19 cellular contexts compared by ENCODE assay signal in the genomic region with DNA sequence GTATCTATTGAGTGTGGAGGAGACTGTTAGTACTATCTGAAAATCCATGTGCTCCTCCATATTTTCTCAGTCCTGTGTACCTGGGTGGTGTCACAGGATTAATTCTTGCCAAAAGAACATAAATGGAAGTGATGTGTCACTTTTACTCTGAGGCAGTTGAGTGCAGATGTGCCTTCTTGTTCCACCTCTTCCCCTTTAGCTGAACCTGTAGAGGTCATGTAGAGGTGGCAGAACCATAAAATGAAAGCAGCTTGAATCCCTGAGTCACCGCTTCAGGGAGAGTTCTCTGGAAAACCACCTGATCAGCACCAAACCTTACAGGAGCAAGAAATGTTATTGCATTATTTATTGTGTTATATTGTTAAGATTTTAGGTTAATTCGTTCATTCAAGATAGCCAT. TPM values are rescaled to one million over a fixed set of nuclear protein-coding genes. Genes with fewer than 3 reads are reported as not detected.
DNase-seq lines count a peak whose midpoint lies in the region; ATAC-seq and TF ChIP-seq lines count a peak whose summit lies in the region.
"Had no signal": no experiment of that assay in that cellular context is flagged by ENCODE, and none has a peak within 500 bp of the region (broad histone marks: within the 10 kb centered on the region; RNA-seq: fewer than 3 reads in every experiment).

No MANE protein-coding gene starts in this region.

- DNase-seq in Caki2 (ENCODE audit: low read depth) (peak; percentile 72), HT1080 (ENCODE audit: low read depth) (peak; percentile 65), astrocyte of the spinal cord (ENCODE audit: low read depth, low spot score) (peak; percentile 55), islet precursor cell (peak; percentile 52)
- no peak for DNase-seq in activated naive CD4-positive, alpha-beta T cell treated with anti-CD3 and anti-CD28 coated beads, Interleukin-2, amount 10 ng/mL, durations not matched to agents 7 days and 5 days
- DNase-seq: BE2C; DMS153; glutamatergic neuron; GOT3; KG1; SHP77; stimulated activated naive CD4-positive, alpha-beta T cell; T-helper 9 cell; upper lobe of left lung had no signal

- ATAC-seq in HG02981 (IDR thresholded peaks at IDR 0.05; ENCODE audit: unreplicated experiment) (no peak), HG03097 (IDR thresholded peaks at IDR 0.05; ENCODE audit: low FRiP score, unreplicated experiment) (no peak), GM21717 (IDR thresholded peaks at IDR 0.05; ENCODE audit: unreplicated experiment) (no peak)

- no peak for TF ChIP-seq CTCF in astrocyte of the spinal cord (IDR thresholded peaks at IDR 0.05; ENCODE audit: low read depth, low read length)

- CTCF ChIA-PET in activated naive CD4-positive, alpha-beta T cell treated with anti-CD3 and anti-CD28 coated beads, Interleukin-2, amount 10 ng/mL, durations not matched to agents 7 days and 5 days (lab: Charles Lee) = interaction anchor here (1.7 kb wide), 1 partner anchor 12 kb away, joined by 6 read pairs; no protein-coding TSS in a partner anchor

- in situ Hi-C loops in Caki2 (cut with HindIII; ENCODE audit: low pct_unique_long_range_greater_than_20kb, low sequenced_read_pairs) (no loop called here), astrocyte of the spinal cord (cut with HindIII; ENCODE audit: low sequenced_read_pairs) (no loop called here)

- H3K27me3 Mint-ChIP-seq in activated naive CD4-positive, alpha-beta T cell treated with anti-CD3 and anti-CD28 coated beads, Interleukin-2, amount 10 ng/mL, durations not matched to agents 7 days and 5 days = peaks cover 18% of the 10 kb centered on the region
- H3K27me3 Mint-ChIP-seq: activated naive CD8-positive, alpha-beta T cell had no signal

- no peaks in the 10 kb centered on the region for H3K36me3 Mint-ChIP-seq in activated naive CD4-positive, alpha-beta T cell treated with anti-CD3 and anti-CD28 coated beads, Interleukin-2, amount 10 ng/mL, durations not matched to agents 7 days and 5 days
- H3K36me3 Mint-ChIP-seq: activated naive CD8-positive, alpha-beta T cell had no signal

- no peak overlapping the region for H3K27ac Mint-ChIP-seq in activated naive CD4-positive, alpha-beta T cell treated with anti-CD3 and anti-CD28 coated beads, Interleukin-2, amount 10 ng/mL, durations not matched to agents 7 days and 5 days
- H3K27ac Mint-ChIP-seq: activated naive CD8-positive, alpha-beta T cell had no signal

- H3K4me1 Mint-ChIP-seq in activated naive CD4-positive, alpha-beta T cell treated with anti-CD3 and anti-CD28 coated beads, Interleukin-2, amount 10 ng/mL, durations not matched to agents 7 days and 5 days = no peaks in the 10 kb centered on the region

- no peak overlapping the region for H3K4me3 Mint-ChIP-seq in activated naive CD4-positive, alpha-beta T cell treated with anti-CD3 and anti-CD28 coated beads, Interleukin-2, amount 10 ng/mL, durations not matched to agents 7 days and 5 days
- H3K4me3 Mint-ChIP-seq: activated naive CD8-positive, alpha-beta T cell had no signal

- H3K9me3 Mint-ChIP-seq in activated naive CD4-positive, alpha-beta T cell treated with anti-CD3 and anti-CD28 coated beads, Interleukin-2, amount 10 ng/mL, durations not matched to agents 7 days and 5 days = peaks cover 3% of the 10 kb centered on the region

- no peak overlapping the region for H3K4me3 ChIP-seq in astrocyte of the spinal cord (ENCODE audit: low read depth, low read length)
- H3K4me3 ChIP-seq: skin epidermis, upper lobe of left lung had no signal

RNA-seq across cellular contexts. Expression of a gene that starts 14.7 kb away (rescaled TPM):
- total RNA-seq in Caki2 (2014; rRNA removed; shearing (Covaris generic); ENCODE audit: low replicate concordance) = 684 and 707 TPM in 2 replicates
- total RNA-seq in HT1080 (2014; rRNA removed; shearing (Covaris generic)) = 912 and 979 TPM in 2 replicates
- 894 and 967 TPM in 2 replicates for polyA plus RNA-seq in HT1080 (2015; cell fraction: cytosol; rRNA removed)
- polyA plus RNA-seq in HT1080 (2015; cell fraction: nucleus; rRNA removed) = 768 and 826 TPM in 2 replicates
